29 cellular contexts compared by ENCODE assay signal in genomic region chr1:230393722-230394121, GRCh38. TPM values are rescaled to one million over a fixed set of nuclear protein-coding genes. Genes with fewer than 3 reads are reported as not detected.
"Had no signal": no experiment of that assay in that cellular context is flagged by ENCODE, and none has a peak within 500 bp of the region (broad histone marks: within the 10 kb centered on the region; RNA-seq: fewer than 3 reads in every experiment).

No MANE protein-coding gene starts in this region.

- H3K27me3 Mint-ChIP-seq: type B pancreatic cell had no signal

- H3K9me3 Mint-ChIP-seq: activated naive CD8-positive, alpha-beta T cell treated with anti-CD3 and anti-CD28 coated beads for 36 hours; activated T-helper 1 cell treated with anti-CD3 and anti-CD28 coated beads, Interleukin-12 subunit alpha, Interleukin-12 subunit beta, Interleukin-2, Interleukin-4 antibody, amounts not matched to agents 30 ng/mL and 10 ng/mL and 1 ng/mL, durations not matched to agents 14 hours and 24 hours and 36 hours; stimulated activated effector memory CD8-positive, alpha-beta T cell treated with anti-CD3 and anti-CD28 coated beads, Interleukin-12 subunit alpha, Interleukin-12 subunit beta, amount 100 ng/mL, for 72 hours; T-helper 2 cell treated with Interferon-gamma antibody and Interleukin-4, amounts not matched to agents 5 μg/mL and 100 μg/mL, for 36 hours had no signal

- ATAC-seq: activated CD4-positive, alpha-beta T cell treated with anti-CD3 and anti-CD28 coated beads for 36 hours; body of pancreas; left colon; psoas muscle; stimulated activated effector memory CD8-positive, alpha-beta T cell treated with anti-CD3 and anti-CD28 coated beads, Interleukin-12 subunit alpha, Interleukin-12 subunit beta, amount 100 ng/mL, for 72 hours had no signal

- H3K36me3 Mint-ChIP-seq: activated naive CD8-positive, alpha-beta T cell treated with anti-CD3 and anti-CD28 coated beads for 36 hours; immature natural killer cell; mesothelial cell of epicardium; naive B cell; stimulated activated effector memory CD8-positive, alpha-beta T cell treated with anti-CD3 and anti-CD28 coated beads, Interleukin-12 subunit alpha, Interleukin-12 subunit beta, amount 100 ng/mL, for 72 hours; type B pancreatic cell had no signal

- H3K9me3 ChIP-seq: adrenal gland, body of pancreas, colonic mucosa, pancreas, psoas muscle, sigmoid colon, uterus had no signal

- H3K36me3 ChIP-seq: adrenal gland, colonic mucosa, pancreas, sigmoid colon, uterus had no signal

- DNase-seq: activated CD4-positive, alpha-beta T cell treated with anti-CD3 and anti-CD28 coated beads for 36 hours; activated CD4-positive, alpha-beta T cell treated with anti-CD3 and anti-CD28 coated beads, Interleukin-2, amount 50 U/mL, for 4 hours; activated CD4-positive, CD25-positive, alpha-beta regulatory T cell; activated effector memory CD4-positive, alpha-beta T cell treated with anti-CD3 and anti-CD28 coated beads, Interleukin-2, amount 50 U/mL, for 16 hours; activated naive CD4-positive, alpha-beta T cell treated with anti-CD3 and anti-CD28 coated beads for 36 hours; activated naive CD8-positive, alpha-beta T cell treated with anti-CD3 and anti-CD28 coated beads for 36 hours; adrenal gland; aorta; body of pancreas; colonic mucosa; effector CD8-positive, alpha-beta T cell; immature natural killer cell; kidney; left colon; naive B cell; nucleus accumbens; pancreas; psoas muscle; sigmoid colon; small intestine; stimulated activated CD4-positive, alpha-beta T cell treated with anti-CD3 and anti-CD28 coated beads, Interleukin-4, amount 100 ng/mL, for 24 hours; uterus had no signal

- H3K27ac Mint-ChIP-seq: activated CD4-positive, alpha-beta T cell treated with anti-CD3 and anti-CD28 coated beads for 36 hours; activated naive CD4-positive, alpha-beta T cell treated with anti-CD3 and anti-CD28 coated beads for 36 hours; activated naive CD8-positive, alpha-beta T cell treated with anti-CD3 and anti-CD28 coated beads for 36 hours; activated T-helper 1 cell treated with anti-CD3 and anti-CD28 coated beads, Interleukin-12 subunit alpha, Interleukin-12 subunit beta, Interleukin-2, Interleukin-4 antibody, amounts not matched to agents 30 ng/mL and 10 ng/mL and 1 ng/mL, durations not matched to agents 14 hours and 24 hours and 36 hours; immature natural killer cell; mesothelial cell of epicardium; stimulated activated effector memory CD8-positive, alpha-beta T cell treated with anti-CD3 and anti-CD28 coated beads, Interleukin-12 subunit alpha, Interleukin-12 subunit beta, amount 100 ng/mL, for 72 hours; stimulated activated naive CD8-positive, alpha-beta T cell treated with anti-CD3 and anti-CD28 coated beads, Interleukin-15, Interleukin-2, amounts not matched to agents 100 ng/mL and 50 ng/mL, for 24 hours; T-helper 2 cell treated with Interferon-gamma antibody and Interleukin-4, amounts not matched to agents 5 μg/mL and 100 μg/mL, for 36 hours; type B pancreatic cell had no signal

- H3K4me1 ChIP-seq: body of pancreas, colonic mucosa, pancreas, psoas muscle, sigmoid colon, uterus had no signal

- H3K4me1 Mint-ChIP-seq: activated CD4-positive, alpha-beta T cell treated with anti-CD3 and anti-CD28 coated beads for 36 hours; activated naive CD8-positive, alpha-beta T cell treated with anti-CD3 and anti-CD28 coated beads for 36 hours; immature natural killer cell; mesothelial cell of epicardium; naive B cell; stimulated activated effector memory CD8-positive, alpha-beta T cell treated with anti-CD3 and anti-CD28 coated beads, Interleukin-12 subunit alpha, Interleukin-12 subunit beta, amount 100 ng/mL, for 72 hours had no signal

- H3K4me3 ChIP-seq: adrenal gland, body of pancreas, colonic mucosa, hepatocyte, pancreas, psoas muscle, sigmoid colon, uterus had no signal

- H3K4me3 Mint-ChIP-seq: activated CD4-positive, alpha-beta T cell treated with anti-CD3 and anti-CD28 coated beads for 36 hours; activated naive CD4-positive, alpha-beta T cell treated with anti-CD3 and anti-CD28 coated beads for 36 hours; activated naive CD8-positive, alpha-beta T cell treated with anti-CD3 and anti-CD28 coated beads for 36 hours; activated T-helper 1 cell treated with anti-CD3 and anti-CD28 coated beads, Interleukin-12 subunit alpha, Interleukin-12 subunit beta, Interleukin-2, Interleukin-4 antibody, amounts not matched to agents 30 ng/mL and 10 ng/mL and 1 ng/mL, durations not matched to agents 14 hours and 24 hours and 36 hours; immature natural killer cell; mesothelial cell of epicardium; naive B cell; stimulated activated effector memory CD8-positive, alpha-beta T cell treated with anti-CD3 and anti-CD28 coated beads, Interleukin-12 subunit alpha, Interleukin-12 subunit beta, amount 100 ng/mL, for 72 hours; stimulated activated naive CD8-positive, alpha-beta T cell treated with anti-CD3 and anti-CD28 coated beads, Interleukin-15, Interleukin-2, amounts not matched to agents 100 ng/mL and 50 ng/mL, for 24 hours; T-helper 2 cell treated with Interferon-gamma antibody and Interleukin-4, amounts not matched to agents 5 μg/mL and 100 μg/mL, for 36 hours; type B pancreatic cell had no signal

- H3K27me3 ChIP-seq: adrenal gland, body of pancreas, colonic mucosa, pancreas, uterus had no signal

- H3K27ac ChIP-seq: adrenal gland, body of pancreas, colonic mucosa, hepatocyte, pancreas, psoas muscle, sigmoid colon, uterus had no signal

RNA-seq across cellular contexts. Expression of gene PGBD5, which starts 32.4 kb away (rescaled TPM):
- total RNA-seq: activated naive CD4-positive, alpha-beta T cell treated with anti-CD3 and anti-CD28 coated beads for 36 hours; activated naive CD8-positive, alpha-beta T cell treated with anti-CD3 and anti-CD28 coated beads for 36 hours; activated T-helper 1 cell treated with anti-CD3 and anti-CD28 coated beads, Interleukin-12 subunit alpha, Interleukin-12 subunit beta, Interleukin-2, Interleukin-4 antibody, amounts not matched to agents 30 ng/mL and 10 ng/mL and 1 ng/mL, durations not matched to agents 14 hours and 24 hours and 36 hours had no signal
- polyA plus RNA-seq: immature natural killer cell had no signal
